In genomic region chr10:5814110-5815107, GRCh38 we compare ENCODE assay signal across 8 cellular contexts. TPM values are rescaled to one million over a fixed set of nuclear protein-coding genes. Genes with fewer than 3 reads are reported as not detected.
DNase-seq lines count a peak whose midpoint lies in the region; ATAC-seq and TF ChIP-seq lines count a peak whose summit lies in the region.

No MANE protein-coding gene starts in this region.

- 23 to 31% methylated on average over 12 of the region's 12 CpGs for WGBS in sigmoid colon, 2 donors

- intact Hi-C loops in sigmoid colon (cut with DNase I) = loop anchor here (5.0 kb wide), 1 partner anchor 78 kb away; the partner anchor contains the start of gene FBH1

- no peak for TF ChIP-seq EP300 in sigmoid colon (IDR thresholded peaks at IDR 0.05)

- H3K27me3 ChIP-seq in sigmoid colon = no peaks in the 10 kb centered on the region

- H3K36me3 ChIP-seq in sigmoid colon = no peaks in the 10 kb centered on the region

- peaks cover 30% of the 10 kb centered on the region for H3K4me1 Mint-ChIP-seq in T-helper 17 cell

- ATAC-seq in T-helper 17 cell = no peak
- no peak for ATAC-seq in HG03439 (IDR thresholded peaks at IDR 0.05; ENCODE audit: unreplicated experiment)

- DNase-seq in ACHN (peak; percentile 15), T-helper 17 cell (no peak), fibroblast of pulmonary artery (ENCODE audit: low read depth) (peak; percentile 21), sigmoid colon (no peak), LoVo (ENCODE audit: low spot score) (no peak), NCI-H2171 treated with DMSO at 0.1 percent for 48 hours (lab: John Stamatoyannopoulos, UW) (no peak)

- no peak for TF ChIP-seq POLR2A in sigmoid colon (IDR thresholded peaks at IDR 0.05)

- H3K27ac Mint-ChIP-seq in T-helper 17 cell = peak overlapping the region; percentile 97

- no peaks in the 10 kb centered on the region for H3K27me3 Mint-ChIP-seq in T-helper 17 cell

- TF ChIP-seq CTCF in GM12875 (IDR thresholded peaks at IDR 0.05; ENCODE audit: borderline replicate concordance, insufficient read depth, low read depth, low read length) (no peak), fibroblast of pulmonary artery (IDR thresholded peaks at IDR 0.05; ENCODE audit: low read length, missing control alignments) (no peak), sigmoid colon (IDR thresholded peaks at IDR 0.05) (no peak)

- H3K4me1 ChIP-seq in sigmoid colon = peaks cover 0 to 40% (median 35%) of the 10 kb centered on the region in 4 donors

- peaks cover 4% of the 10 kb centered on the region for H3K36me3 Mint-ChIP-seq in T-helper 17 cell (ENCODE audit: low read depth)

- in situ Hi-C loops in ACHN (cut with HindIII; ENCODE audit: low pct_ligation_motif_present, low pct_unique_long_range_greater_than_20kb, low sequenced_read_pairs) = no loop called here

- peak overlapping the region; percentile 99 for H3K4me3 Mint-ChIP-seq in T-helper 17 cell

- H3K9me3 ChIP-seq in T-helper 17 cell (ENCODE audit: control insufficient read depth, low read length, poor library complexity, severe bottlenecking) (peaks cover 3% of the 10 kb centered on the region), sigmoid colon (no peaks in the 10 kb centered on the region)

- H3K27ac ChIP-seq in sigmoid colon = peak overlapping the region; percentile 96 to 99 (median 98)

- H3K4me3 ChIP-seq in GM12875 (ENCODE audit: low read depth, low read length) = peak overlapping the region; percentile 94
- H3K4me3 ChIP-seq in fibroblast of pulmonary artery (replicated peaks; ENCODE audit: low read depth, low read length) = peak overlapping the region; percentile 92
- H3K4me3 ChIP-seq in sigmoid colon = peak overlapping the region; percentile 78 to 96 (median 91)

RNA-seq across cellular contexts. Expression of gene GDI2, which starts 1.2 kb away (rescaled TPM):
- total RNA-seq in T-helper 17 cell (100 to 1,000 TPM in 1 of 2 donors, 10 to 100 TPM in 1; 95.5 to 109 TPM), sigmoid colon (100 to 1,000 TPM; 178 to 208 (median 205) TPM)
- 100 to 1,000 TPM; 179 to 238 (median 201) TPM for polyA plus RNA-seq in sigmoid colon

Comparison
In these comparisons a context has a peak if more than half of its experiments do, and no peak if none do; other contexts are left out.
1. DNase-seq: peak in ACHN (single experiment) and fibroblast of pulmonary artery (single experiment); none in T-helper 17 cell (0 of 3), sigmoid colon (single experiment), LoVo (single experiment) and NCI-H2171 treated with DMSO at 0.1 percent for 48 hours (single experiment).
2. Peak in every context shown above with its lines, with median percentiles within 50 percentile points of each other: H3K4me3 ChIP-seq.